In the genomic region with DNA sequence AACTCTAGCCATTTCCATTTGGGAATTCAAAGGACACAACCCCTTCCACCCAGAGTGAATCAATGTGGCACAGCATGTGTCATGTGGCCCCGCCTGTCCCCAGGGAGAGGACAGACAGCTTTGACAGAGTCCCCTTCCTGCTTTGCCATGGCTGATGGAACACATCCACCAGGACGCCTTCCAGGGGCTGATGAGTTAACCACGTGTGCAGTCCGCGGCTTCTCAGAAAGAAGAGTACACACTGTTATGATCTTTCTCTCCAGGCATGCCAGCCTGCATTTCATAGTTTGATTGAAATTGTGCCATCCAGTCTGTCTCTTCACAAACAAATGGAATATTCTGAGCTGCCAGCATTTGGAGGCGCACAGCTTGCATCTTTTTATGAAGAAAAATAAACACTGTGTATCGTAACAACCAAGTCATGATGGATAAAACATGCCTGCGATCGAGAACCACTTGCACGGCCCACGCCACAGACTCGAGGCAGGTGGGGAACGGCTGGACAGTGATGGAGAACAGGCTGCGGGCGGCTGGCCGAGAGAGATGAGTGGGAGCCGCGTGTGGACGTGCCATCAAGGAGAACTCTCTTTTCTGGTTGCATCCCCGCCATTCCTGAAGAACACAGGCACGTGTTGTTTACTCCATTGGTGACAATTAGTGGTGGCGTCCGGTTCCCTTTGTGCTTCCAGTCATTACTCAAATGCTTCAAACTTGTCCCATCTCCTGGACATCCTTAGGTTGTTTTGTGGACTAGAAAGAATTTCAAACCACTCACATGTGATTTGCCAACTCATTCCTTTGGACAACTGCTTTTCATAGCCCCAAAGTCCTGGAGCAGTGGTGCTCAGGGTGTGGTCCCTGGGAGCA, we compare ENCODE assay signal across 11 cellular contexts.
DNase-seq lines count a peak whose midpoint lies in the region; ATAC-seq and TF ChIP-seq lines count a peak whose summit lies in the region.
"Had no signal": no experiment of that assay in that cellular context is flagged by ENCODE, and none has a peak within 500 bp of the region (broad histone marks: within the 10 kb centered on the region; RNA-seq: fewer than 3 reads in every experiment).

No MANE protein-coding gene starts in this region.

- no peaks in the 10 kb centered on the region for H3K36me3 Mint-ChIP-seq in activated naive CD4-positive, alpha-beta T cell treated with anti-CD3 and anti-CD28 coated beads, Interleukin-2, amount 10 ng/mL, durations not matched to agents 7 days and 5 days

- H3K36me3 ChIP-seq in BLaER1 treated with 17β-estradiol and CSF1 and Interleukin-3, amounts not matched to agents 10 nM and 100 nM: no peaks in the 10 kb centered on the region
- H3K36me3 ChIP-seq: adrenal gland, tibial artery had no signal

- H3K9me3 Mint-ChIP-seq in activated naive CD4-positive, alpha-beta T cell treated with anti-CD3 and anti-CD28 coated beads, Interleukin-2, amount 10 ng/mL, durations not matched to agents 7 days and 5 days: no peaks in the 10 kb centered on the region

- no peaks in the 10 kb centered on the region for H3K27me3 ChIP-seq in BLaER1 treated with 17β-estradiol and CSF1 and Interleukin-3, amounts not matched to agents 10 nM and 100 nM
- H3K27me3 ChIP-seq: adrenal gland had no signal

- CTCF ChIA-PET in activated naive CD4-positive, alpha-beta T cell treated with anti-CD3 and anti-CD28 coated beads, Interleukin-2, amount 10 ng/mL, durations not matched to agents 7 days and 5 days (lab: Charles Lee): interaction anchor here (0.6 kb wide), 1 partner anchor 1833 kb away, joined by 3 read pairs; no protein-coding TSS in a partner anchor

- H3K4me1 Mint-ChIP-seq in activated naive CD4-positive, alpha-beta T cell treated with anti-CD3 and anti-CD28 coated beads, Interleukin-2, amount 10 ng/mL, durations not matched to agents 7 days and 5 days: peaks cover 8% of the 10 kb centered on the region

- H3K4me2 ChIP-seq in BLaER1 treated with 17β-estradiol and CSF1 and Interleukin-3, amounts not matched to agents 10 nM and 100 nM: peak overlapping the region in 6 of 11 experiments; percentile 6 to 53 (median 30); a peak in 8 of 22 replicates

- no peak overlapping the region for H3K9ac ChIP-seq in BLaER1 treated with 17β-estradiol and CSF1 and Interleukin-3, amounts not matched to agents 10 nM and 100 nM

- H3K4me1 ChIP-seq in BLaER1 treated with 17β-estradiol and CSF1 and Interleukin-3, amounts not matched to agents 10 nM and 100 nM: peaks cover 5 to 12% (median 8%) of the 10 kb centered on the region in 10 experiments; a peak in 16 of 20 replicates

- DNase-seq in NCI-H69 (lab: John Stamatoyannopoulos, UW) (peak; percentile 73), Right ventricle myocardium superior (peak; percentile 54), occipital lobe (lab: John Stamatoyannopoulos, UW) (peak; percentile 85), GM10266 (ENCODE audit: extremely low spot score) (no peak), NCI-H2171 (lab: John Stamatoyannopoulos, UW) (no peak), mesenteric fat pad (ENCODE audit: low spot score) (no peak)
- DNase-seq in activated naive CD4-positive, alpha-beta T cell treated with anti-CD3 and anti-CD28 coated beads, Interleukin-2, amount 10 ng/mL, durations not matched to agents 7 days and 5 days: no peak

- peak; percentile 52 for ATAC-seq in Right ventricle myocardium superior (ENCODE audit: poor library complexity)

- H3K27me3 Mint-ChIP-seq in activated naive CD4-positive, alpha-beta T cell treated with anti-CD3 and anti-CD28 coated beads, Interleukin-2, amount 10 ng/mL, durations not matched to agents 7 days and 5 days: peaks cover 59% of the 10 kb centered on the region

- H3K4me3 ChIP-seq in BLaER1 treated with 17β-estradiol and CSF1 and Interleukin-3, amounts not matched to agents 10 nM and 100 nM: no peak overlapping the region
- H3K4me3 ChIP-seq: GM12878 had no signal

- intact Hi-C loops in Right ventricle myocardium superior (cut with DNase I): no loop called here

- TF ChIP-seq CTCF in GM10266 (IDR thresholded peaks at IDR 0.05; ENCODE audit: control insufficient read depth, insufficient read depth, low read depth, missing control alignments): no peak

- H3K9me3 ChIP-seq in BLaER1 treated with 17β-estradiol and CSF1 and Interleukin-3, amounts not matched to agents 10 nM and 100 nM (replicated peaks in 1 of 11): peaks cover 8 to 18% (median 14%) of the 10 kb centered on the region in 11 experiments; a peak in 20 of 22 replicates
- H3K9me3 ChIP-seq: adrenal gland, tibial artery had no signal

- H4K20me1 ChIP-seq in BLaER1 treated with 17β-estradiol and CSF1 and Interleukin-3, amounts not matched to agents 10 nM and 100 nM: no peaks in the 10 kb centered on the region

- no peak overlapping the region for H3K27ac ChIP-seq in BLaER1 treated with 17β-estradiol and CSF1 and Interleukin-3, amounts not matched to agents 10 nM and 100 nM
- H3K27ac ChIP-seq: tibial artery had no signal

- no peak overlapping the region for H3K27ac Mint-ChIP-seq in activated naive CD4-positive, alpha-beta T cell treated with anti-CD3 and anti-CD28 coated beads, Interleukin-2, amount 10 ng/mL, durations not matched to agents 7 days and 5 days

- H3K4me3 Mint-ChIP-seq in activated naive CD4-positive, alpha-beta T cell treated with anti-CD3 and anti-CD28 coated beads, Interleukin-2, amount 10 ng/mL, durations not matched to agents 7 days and 5 days: no peak overlapping the region

Comparison
In these comparisons a context has a peak if more than half of its experiments do, and no peak if none do; other contexts are left out.
1. DNase-seq: peak in NCI-H69 (single experiment), Right ventricle myocardium superior (single experiment) and occipital lobe (single experiment); none in GM10266 (single experiment), NCI-H2171 (single experiment), mesenteric fat pad (single experiment) and activated naive CD4-positive, alpha-beta T cell treated with anti-CD3 and anti-CD28 coated beads, Interleukin-2, amount 10 ng/mL, durations not matched to agents 7 days and 5 days (single experiment).